8 cellular contexts compared by ENCODE assay signal in genomic region chr5:60287174-60287771, GRCh38.
DNase-seq lines count a peak whose midpoint lies in the region; ATAC-seq and TF ChIP-seq lines count a peak whose summit lies in the region.

No MANE protein-coding gene starts in this region.

- ATAC-seq in GM21526 (IDR thresholded peaks at IDR 0.05; ENCODE audit: low FRiP score, unreplicated experiment), result peak; percentile 85
- ATAC-seq in SK-N-SH treated with all-trans-retinoic acid at 6 μM for 48 hours, result peak; percentile 80

- no peaks in the 10 kb centered on the region for H3K27me3 ChIP-seq in spleen (replicated peaks in 1 of 7)

- WGBS in spleen, 5 donors, result 37 to 47% (median 40%) methylated on average over 5 of the region's 5 CpGs

- DNase-seq in activated CD4-positive, alpha-beta T cell treated with anti-CD3 and anti-CD28 coated beads for 48 hours, result peak; percentile 24
- DNase-seq in activated CD4-positive, alpha-beta T cell treated with anti-CD3 and anti-CD28 coated beads, Interleukin-2, amount 50 U/mL, for 4 hours, result no peak
- peak; percentile 34 for DNase-seq in KG1 (lab: John Stamatoyannopoulos, UW)
- DNase-seq in globus pallidus (ENCODE audit: low spot score), result peak; percentile 60
- DNase-seq in spleen, result no peak
- DNase-seq in hepatic stellate cell (ENCODE audit: low spot score), result no peak

- no peak overlapping the region for H3K4me3 ChIP-seq in spleen

- no peak for TF ChIP-seq POLR2A in spleen (IDR thresholded peaks at IDR 0.05)

- TF ChIP-seq CTCF in spleen (IDR thresholded peaks at IDR 0.05 in 8 of 11, conservative IDR thresholded peaks at IDR 0.05 in 3 of 11), result peak; percentile 14 to 78 (median 46)

- H3K36me3 ChIP-seq in spleen, result no peaks in the 10 kb centered on the region

- H3K9me3 ChIP-seq in spleen, result no peaks in the 10 kb centered on the region

- intact Hi-C loops in spleen (cut with DNase I; ENCODE audit: low total_unique reads), result no loop called here

- H3K27ac ChIP-seq in spleen, result no peak overlapping the region

- peaks cover 0 to 5% (median 0%) of the 10 kb centered on the region in 6 donors for H3K4me1 ChIP-seq in spleen

TF ChIP-seq in SK-N-SH treated with all-trans-retinoic acid at 6 μM for 48 hours, 23 proteins besides CTCF, POLR2A, EP300 and RAD21:
- TF ChIP-seq CSDC2 (CRISPR knock-in tag; IDR thresholded peaks at IDR 0.05) (no peak), POU6F1 (CRISPR knock-in tag; IDR thresholded peaks at IDR 0.05; ENCODE audit: borderline replicate concordance, low read depth) (no peak), ARNTL (CRISPR knock-in tag; IDR thresholded peaks at IDR 0.05; ENCODE audit: borderline replicate concordance, low read depth) (no peak), TOX (CRISPR knock-in tag; IDR thresholded peaks at IDR 0.05; ENCODE audit: borderline replicate concordance) (no peak), ISL1 (CRISPR knock-in tag; IDR thresholded peaks at IDR 0.05) (no peak), GLIS3 (CRISPR knock-in tag; IDR thresholded peaks at IDR 0.05) (no peak), ZFP3 (CRISPR knock-in tag; IDR thresholded peaks at IDR 0.05) (no peak), ZFP30 (CRISPR knock-in tag; IDR thresholded peaks at IDR 0.05) (no peak), CREB5 (CRISPR knock-in tag; IDR thresholded peaks at IDR 0.05; ENCODE audit: low read depth) (no peak), BACH2 (CRISPR knock-in tag; IDR thresholded peaks at IDR 0.05; ENCODE audit: borderline replicate concordance) (no peak), ZC3H10 (CRISPR knock-in tag; IDR thresholded peaks at IDR 0.05) (no peak), RARB (CRISPR knock-in tag; IDR thresholded peaks at IDR 0.05) (no peak), PPARA (CRISPR knock-in tag; IDR thresholded peaks at IDR 0.05; ENCODE audit: borderline replicate concordance) (no peak), OSR1 (CRISPR knock-in tag; IDR thresholded peaks at IDR 0.05) (no peak), PATZ1 (CRISPR knock-in tag; IDR thresholded peaks at IDR 0.05; ENCODE audit: borderline replicate concordance) (no peak), CSRNP3 (CRISPR knock-in tag; IDR thresholded peaks at IDR 0.05) (no peak), SNAI2 (CRISPR knock-in tag; IDR thresholded peaks at IDR 0.05) (no peak), TCF4 (CRISPR knock-in tag; IDR thresholded peaks at IDR 0.05; ENCODE audit: borderline replicate concordance) (no peak)

Comparison
In these comparisons a context has a peak if more than half of its experiments do, and no peak if none do; other contexts are left out.
1. DNase-seq: peak in activated CD4-positive, alpha-beta T cell treated with anti-CD3 and anti-CD28 coated beads for 48 hours (single experiment), KG1 (single experiment) and globus pallidus (single experiment); none in activated CD4-positive, alpha-beta T cell treated with anti-CD3 and anti-CD28 coated beads, Interleukin-2, amount 50 U/mL, for 4 hours (0 of 2), spleen (single experiment) and hepatic stellate cell (single experiment).